Comparison of ENCODE assay signal across 1 cellular context in genomic region chr14:105527381-105528196, GRCh38.
TF ChIP-seq lines count a peak whose summit lies in the region.

No MANE protein-coding gene starts in this region.

TF ChIP-seq in SK-N-SH, 30 proteins besides CTCF, POLR2A, EP300 and RAD21 (continued from another document):
- TF ChIP-seq PBX3 (IDR thresholded peaks at IDR 0.05) (no peak), MXI1 (IDR thresholded peaks at IDR 0.05; ENCODE audit: low read depth, low read length) (no peak)
